Comparison of ENCODE assay signal across 1 cellular context in the genomic region with DNA sequence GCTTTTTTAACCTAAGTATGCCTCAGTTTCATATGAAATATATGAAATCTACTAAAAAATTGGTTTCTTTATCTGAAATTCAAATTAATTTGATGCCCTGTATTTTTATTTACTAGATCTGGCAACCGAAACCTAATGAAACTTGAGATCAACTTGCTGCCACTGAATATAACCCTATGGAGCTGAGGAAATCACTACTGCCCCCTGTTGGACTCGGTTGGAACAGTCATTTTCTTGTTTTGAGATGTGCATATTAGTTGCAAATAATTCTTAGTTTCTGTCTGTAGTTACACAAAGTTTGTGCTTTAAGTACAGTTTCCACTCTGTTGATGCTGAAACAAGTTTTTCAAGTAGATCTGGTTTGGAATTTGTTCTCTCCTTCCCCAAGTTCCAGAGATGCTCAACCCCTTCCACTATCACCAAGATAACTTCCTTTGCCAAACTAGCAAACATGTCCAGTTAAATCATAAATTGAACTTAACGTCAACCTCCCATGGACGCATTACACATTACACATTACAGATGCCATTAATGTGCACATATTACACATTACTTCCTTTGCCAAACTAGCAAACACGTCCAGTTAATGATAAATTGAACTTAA.
TF ChIP-seq lines count a peak whose summit lies in the region.

No MANE protein-coding gene starts in this region.

TF ChIP-seq in H1, 55 proteins besides CTCF, POLR2A, EP300 and RAD21 (continued from another document):
- TF ChIP-seq, protein P1, sequence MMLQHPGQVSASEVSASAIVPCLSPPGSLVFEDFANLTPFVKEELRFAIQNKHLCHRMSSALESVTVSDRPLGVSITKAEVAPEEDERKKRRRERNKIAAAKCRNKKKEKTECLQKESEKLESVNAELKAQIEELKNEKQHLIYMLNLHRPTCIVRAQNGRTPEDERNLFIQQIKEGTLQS (IDR thresholded peaks at IDR 0.05; ENCODE audit: insufficient read depth, low read depth, low read length), result no peak
- TF ChIP-seq BRCA1 (IDR thresholded peaks at IDR 0.05; ENCODE audit: low read depth, low read length), result no peak
- TF ChIP-seq CBX5 (IDR thresholded peaks at IDR 0.05; ENCODE audit: low read depth, low read length), result no peak
- TF ChIP-seq JUND (IDR thresholded peaks at IDR 0.05; ENCODE audit: low read length), result no peak
- TF ChIP-seq TBP (IDR thresholded peaks at IDR 0.05; ENCODE audit: low read depth, low read length), result no peak
- TF ChIP-seq, protein P2, sequence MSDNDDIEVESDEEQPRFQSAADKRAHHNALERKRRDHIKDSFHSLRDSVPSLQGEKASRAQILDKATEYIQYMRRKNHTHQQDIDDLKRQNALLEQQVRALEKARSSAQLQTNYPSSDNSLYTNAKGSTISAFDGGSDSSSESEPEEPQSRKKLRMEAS (IDR thresholded peaks at IDR 0.05), result no peak
- TF ChIP-seq RXRA (IDR thresholded peaks at IDR 0.05; ENCODE audit: insufficient read depth, low read depth, low read length), result no peak
- TF ChIP-seq KDM5A (IDR thresholded peaks at IDR 0.05; ENCODE audit: low read length), result no peak
- TF ChIP-seq, protein P3, sequence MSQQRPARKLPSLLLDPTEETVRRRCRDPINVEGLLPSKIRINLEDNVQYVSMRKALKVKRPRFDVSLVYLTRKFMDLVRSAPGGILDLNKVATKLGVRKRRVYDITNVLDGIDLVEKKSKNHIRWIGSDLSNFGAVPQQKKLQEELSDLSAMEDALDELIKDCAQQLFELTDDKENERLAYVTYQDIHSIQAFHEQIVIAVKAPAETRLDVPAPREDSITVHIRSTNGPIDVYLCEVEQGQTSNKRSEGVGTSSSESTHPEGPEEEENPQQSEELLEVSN (IDR thresholded peaks at IDR 0.05), result no peak
